1 cellular context compared by ENCODE assay signal in the genomic region with DNA sequence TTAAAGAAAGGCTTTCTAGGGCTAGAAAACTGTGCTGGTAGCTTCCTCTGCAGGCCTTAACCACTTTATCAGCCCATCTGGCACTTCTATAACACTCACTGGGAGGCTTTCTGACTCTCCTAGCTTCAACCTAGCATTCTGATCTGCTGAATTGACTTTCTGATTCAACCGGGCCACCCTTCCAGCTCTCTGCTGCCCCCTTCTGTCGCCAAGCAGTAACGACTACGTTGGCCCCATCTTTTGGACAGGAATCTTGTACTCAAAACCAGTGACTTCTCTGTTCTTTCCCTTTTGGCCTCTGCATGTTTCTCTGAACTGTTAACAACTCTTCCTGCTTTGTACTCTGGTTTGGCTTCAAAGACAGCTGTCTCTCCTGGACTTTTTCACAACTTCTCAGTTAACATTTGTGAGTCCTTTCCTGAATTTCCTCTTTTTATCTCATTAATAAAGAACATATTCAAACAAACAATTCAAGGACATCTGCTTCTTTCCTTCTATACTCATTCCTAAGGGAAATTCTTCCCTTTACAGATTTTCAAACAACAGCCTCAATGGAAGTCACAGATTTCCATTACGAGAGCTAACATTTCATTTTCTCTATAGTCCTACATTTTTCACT.
TF ChIP-seq lines count a peak whose summit lies in the region.

No MANE protein-coding gene starts in this region.

TF ChIP-seq in GM23338, 12 proteins besides CTCF, POLR2A, EP300 and RAD21 (continued from another document):
- TF ChIP-seq, protein P1, sequence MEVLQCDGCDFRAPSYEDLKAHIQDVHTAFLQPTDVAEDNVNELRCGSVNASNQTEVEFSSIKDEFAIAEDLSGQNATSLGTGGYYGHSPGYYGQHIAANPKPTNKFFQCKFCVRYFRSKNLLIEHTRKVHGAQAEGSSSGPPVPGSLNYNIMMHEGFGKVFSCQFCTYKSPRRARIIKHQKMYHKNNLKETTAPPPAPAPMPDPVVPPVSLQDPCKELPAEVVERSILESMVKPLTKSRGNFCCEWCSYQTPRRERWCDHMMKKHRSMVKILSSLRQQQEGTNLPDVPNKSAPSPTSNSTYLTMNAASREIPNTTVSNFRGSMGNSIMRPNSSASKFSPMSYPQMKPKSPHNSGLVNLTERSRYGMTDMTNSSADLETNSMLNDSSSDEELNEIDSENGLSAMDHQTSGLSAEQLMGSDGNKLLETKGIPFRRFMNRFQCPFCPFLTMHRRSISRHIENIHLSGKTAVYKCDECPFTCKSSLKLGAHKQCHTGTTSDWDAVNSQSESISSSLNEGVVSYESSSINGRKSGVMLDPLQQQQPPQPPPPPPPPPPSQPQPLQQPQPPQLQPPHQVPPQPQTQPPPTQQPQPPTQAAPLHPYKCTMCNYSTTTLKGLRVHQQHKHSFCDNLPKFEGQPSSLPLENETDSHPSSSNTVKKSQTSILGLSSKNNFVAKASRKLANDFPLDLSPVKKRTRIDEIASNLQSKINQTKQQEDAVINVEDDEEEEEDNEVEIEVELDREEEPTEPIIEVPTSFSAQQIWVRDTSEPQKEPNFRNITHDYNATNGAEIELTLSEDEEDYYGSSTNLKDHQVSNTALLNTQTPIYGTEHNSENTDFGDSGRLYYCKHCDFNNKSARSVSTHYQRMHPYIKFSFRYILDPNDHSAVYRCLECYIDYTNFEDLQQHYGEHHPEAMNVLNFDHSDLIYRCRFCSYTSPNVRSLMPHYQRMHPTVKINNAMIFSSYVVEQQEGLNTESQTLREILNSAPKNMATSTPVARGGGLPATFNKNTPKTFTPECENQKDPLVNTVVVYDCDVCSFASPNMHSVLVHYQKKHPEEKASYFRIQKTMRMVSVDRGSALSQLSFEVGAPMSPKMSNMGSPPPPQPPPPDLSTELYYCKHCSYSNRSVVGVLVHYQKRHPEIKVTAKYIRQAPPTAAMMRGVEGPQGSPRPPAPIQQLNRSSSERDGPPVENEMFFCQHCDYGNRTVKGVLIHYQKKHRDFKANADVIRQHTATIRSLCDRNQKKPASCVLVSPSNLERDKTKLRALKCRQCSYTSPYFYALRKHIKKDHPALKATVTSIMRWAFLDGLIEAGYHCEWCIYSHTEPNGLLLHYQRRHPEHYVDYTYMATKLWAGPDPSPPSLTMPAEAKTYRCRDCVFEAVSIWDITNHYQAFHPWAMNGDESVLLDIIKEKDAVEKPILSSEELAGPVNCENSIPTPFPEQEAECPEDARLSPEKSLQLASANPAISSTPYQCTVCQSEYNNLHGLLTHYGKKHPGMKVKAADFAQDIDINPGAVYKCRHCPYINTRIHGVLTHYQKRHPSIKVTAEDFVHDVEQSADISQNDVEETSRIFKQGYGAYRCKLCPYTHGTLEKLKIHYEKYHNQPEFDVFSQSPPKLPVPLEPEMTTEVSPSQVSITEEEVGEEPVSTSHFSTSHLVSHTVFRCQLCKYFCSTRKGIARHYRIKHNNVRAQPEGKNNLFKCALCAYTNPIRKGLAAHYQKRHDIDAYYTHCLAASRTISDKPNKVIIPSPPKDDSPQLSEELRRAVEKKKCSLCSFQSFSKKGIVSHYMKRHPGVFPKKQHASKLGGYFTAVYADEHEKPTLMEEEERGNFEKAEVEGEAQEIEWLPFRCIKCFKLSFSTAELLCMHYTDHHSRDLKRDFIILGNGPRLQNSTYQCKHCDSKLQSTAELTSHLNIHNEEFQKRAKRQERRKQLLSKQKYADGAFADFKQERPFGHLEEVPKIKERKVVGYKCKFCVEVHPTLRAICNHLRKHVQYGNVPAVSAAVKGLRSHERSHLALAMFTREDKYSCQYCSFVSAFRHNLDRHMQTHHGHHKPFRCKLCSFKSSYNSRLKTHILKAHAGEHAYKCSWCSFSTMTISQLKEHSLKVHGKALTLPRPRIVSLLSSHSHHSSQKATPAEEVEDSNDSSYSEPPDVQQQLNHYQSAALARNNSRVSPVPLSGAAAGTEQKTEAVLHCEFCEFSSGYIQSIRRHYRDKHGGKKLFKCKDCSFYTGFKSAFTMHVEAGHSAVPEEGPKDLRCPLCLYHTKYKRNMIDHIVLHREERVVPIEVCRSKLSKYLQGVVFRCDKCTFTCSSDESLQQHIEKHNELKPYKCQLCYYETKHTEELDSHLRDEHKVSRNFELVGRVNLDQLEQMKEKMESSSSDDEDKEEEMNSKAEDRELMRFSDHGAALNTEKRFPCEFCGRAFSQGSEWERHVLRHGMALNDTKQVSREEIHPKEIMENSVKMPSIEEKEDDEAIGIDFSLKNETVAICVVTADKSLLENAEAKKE (CRISPR knock-in tag; IDR thresholded peaks at IDR 0.05), result no peak
- TF ChIP-seq, protein P2, sequence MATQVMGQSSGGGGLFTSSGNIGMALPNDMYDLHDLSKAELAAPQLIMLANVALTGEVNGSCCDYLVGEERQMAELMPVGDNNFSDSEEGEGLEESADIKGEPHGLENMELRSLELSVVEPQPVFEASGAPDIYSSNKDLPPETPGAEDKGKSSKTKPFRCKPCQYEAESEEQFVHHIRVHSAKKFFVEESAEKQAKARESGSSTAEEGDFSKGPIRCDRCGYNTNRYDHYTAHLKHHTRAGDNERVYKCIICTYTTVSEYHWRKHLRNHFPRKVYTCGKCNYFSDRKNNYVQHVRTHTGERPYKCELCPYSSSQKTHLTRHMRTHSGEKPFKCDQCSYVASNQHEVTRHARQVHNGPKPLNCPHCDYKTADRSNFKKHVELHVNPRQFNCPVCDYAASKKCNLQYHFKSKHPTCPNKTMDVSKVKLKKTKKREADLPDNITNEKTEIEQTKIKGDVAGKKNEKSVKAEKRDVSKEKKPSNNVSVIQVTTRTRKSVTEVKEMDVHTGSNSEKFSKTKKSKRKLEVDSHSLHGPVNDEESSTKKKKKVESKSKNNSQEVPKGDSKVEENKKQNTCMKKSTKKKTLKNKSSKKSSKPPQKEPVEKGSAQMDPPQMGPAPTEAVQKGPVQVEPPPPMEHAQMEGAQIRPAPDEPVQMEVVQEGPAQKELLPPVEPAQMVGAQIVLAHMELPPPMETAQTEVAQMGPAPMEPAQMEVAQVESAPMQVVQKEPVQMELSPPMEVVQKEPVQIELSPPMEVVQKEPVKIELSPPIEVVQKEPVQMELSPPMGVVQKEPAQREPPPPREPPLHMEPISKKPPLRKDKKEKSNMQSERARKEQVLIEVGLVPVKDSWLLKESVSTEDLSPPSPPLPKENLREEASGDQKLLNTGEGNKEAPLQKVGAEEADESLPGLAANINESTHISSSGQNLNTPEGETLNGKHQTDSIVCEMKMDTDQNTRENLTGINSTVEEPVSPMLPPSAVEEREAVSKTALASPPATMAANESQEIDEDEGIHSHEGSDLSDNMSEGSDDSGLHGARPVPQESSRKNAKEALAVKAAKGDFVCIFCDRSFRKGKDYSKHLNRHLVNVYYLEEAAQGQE (IDR thresholded peaks at IDR 0.05; ENCODE audit: unreplicated experiment), result no peak
- TF ChIP-seq NANOG (IDR thresholded peaks at IDR 0.05; ENCODE audit: borderline replicate concordance) (no peak), STAT1 (IDR thresholded peaks at IDR 0.05; ENCODE audit: unreplicated experiment) (no peak), CREB1 (CRISPR knock-in tag; IDR thresholded peaks at IDR 0.05; ENCODE audit: low read depth) (no peak), JUNB (IDR thresholded peaks at IDR 0.05; ENCODE audit: unreplicated experiment) (no peak), POLR2AphosphoS5 (IDR thresholded peaks at IDR 0.05; ENCODE audit: low read depth) (no peak), EZH2 (IDR thresholded peaks at IDR 0.05; ENCODE audit: low read depth, unreplicated experiment) (no peak)
- TF ChIP-seq, protein P3, sequence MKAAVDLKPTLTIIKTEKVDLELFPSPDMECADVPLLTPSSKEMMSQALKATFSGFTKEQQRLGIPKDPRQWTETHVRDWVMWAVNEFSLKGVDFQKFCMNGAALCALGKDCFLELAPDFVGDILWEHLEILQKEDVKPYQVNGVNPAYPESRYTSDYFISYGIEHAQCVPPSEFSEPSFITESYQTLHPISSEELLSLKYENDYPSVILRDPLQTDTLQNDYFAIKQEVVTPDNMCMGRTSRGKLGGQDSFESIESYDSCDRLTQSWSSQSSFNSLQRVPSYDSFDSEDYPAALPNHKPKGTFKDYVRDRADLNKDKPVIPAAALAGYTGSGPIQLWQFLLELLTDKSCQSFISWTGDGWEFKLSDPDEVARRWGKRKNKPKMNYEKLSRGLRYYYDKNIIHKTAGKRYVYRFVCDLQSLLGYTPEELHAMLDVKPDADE (IDR thresholded peaks at IDR 0.05), result no peak
